In genomic region chr9:131274674-131275331, GRCh38 we compare ENCODE assay signal across 8 cellular contexts.
DNase-seq lines count a peak whose midpoint lies in the region; ATAC-seq lines count a peak whose summit lies in the region.

No MANE protein-coding gene starts in this region.

- in situ Hi-C loops in HAP-1 (cut with MboI; ENCODE audit: low sequenced_read_pairs): no loop called here

- ATAC-seq in HG03520 (IDR thresholded peaks at IDR 0.05; ENCODE audit: unreplicated experiment): no peak
- no peak for ATAC-seq in HG03571 (IDR thresholded peaks at IDR 0.05; ENCODE audit: unreplicated experiment)

- peaks cover 0 to 37% (median 0%) of the 10 kb centered on the region in 11 experiments; a peak in 6 of 22 replicates for H3K36me3 ChIP-seq in BLaER1 treated with 17β-estradiol and CSF1 and Interleukin-3, amounts not matched to agents 10 nM and 100 nM
- H3K36me3 ChIP-seq in HAP-1 (replicated peaks) (peaks cover 6% of the 10 kb centered on the region), mucosa of stomach (ENCODE audit: control insufficient read depth, insufficient read depth, low read length) (no peaks in the 10 kb centered on the region)

- H3K9ac ChIP-seq in BLaER1 treated with 17β-estradiol and CSF1 and Interleukin-3, amounts not matched to agents 10 nM and 100 nM: peak overlapping the region; percentile 75 to 90 (median 82)
- peak overlapping the region; percentile 53 for H3K9ac ChIP-seq in mucosa of stomach (ENCODE audit: low read length)

- peak overlapping the region; percentile 73 to 86 (median 78) for H3K27ac ChIP-seq in BLaER1 treated with 17β-estradiol and CSF1 and Interleukin-3, amounts not matched to agents 10 nM and 100 nM
- peak overlapping the region; percentile 31 for H3K27ac ChIP-seq in angular gyrus (ENCODE audit: low read depth, low read length)

- H3K27me3 ChIP-seq in BLaER1 treated with 17β-estradiol and CSF1 and Interleukin-3, amounts not matched to agents 10 nM and 100 nM: peaks cover 0 to 71% (median 60%) of the 10 kb centered on the region in 11 experiments; a peak in 20 of 22 replicates
- H3K27me3 ChIP-seq in HAP-1 (ENCODE audit: low read depth) (no peaks in the 10 kb centered on the region), mucosa of stomach (ENCODE audit: control insufficient read depth, insufficient read depth, low read length) (peaks cover 25% of the 10 kb centered on the region)

- peaks cover 0 to 14% (median 0%) of the 10 kb centered on the region in 11 experiments; a peak in 5 of 22 replicates for H4K20me1 ChIP-seq in BLaER1 treated with 17β-estradiol and CSF1 and Interleukin-3, amounts not matched to agents 10 nM and 100 nM

- peak; percentile 20 to 56 for DNase-seq in HAP-1 (ENCODE audit: low spot score in 2 of 2)
- DNase-seq in SHP77 (lab: John Stamatoyannopoulos, UW): no peak
- DNase-seq in NCI-H2196 (lab: John Stamatoyannopoulos, UW; ENCODE audit: unreplicated experiment): no peak

- H3K4me2 ChIP-seq in BLaER1 treated with 17β-estradiol and CSF1 and Interleukin-3, amounts not matched to agents 10 nM and 100 nM: peak overlapping the region; percentile 89 to 100 (median 98)

- peak overlapping the region; percentile 65 to 86 (median 76) for H3K4me3 ChIP-seq in BLaER1 treated with 17β-estradiol and CSF1 and Interleukin-3, amounts not matched to agents 10 nM and 100 nM
- H3K4me3 ChIP-seq in HAP-1: peak overlapping the region; percentile 54
- H3K4me3 ChIP-seq in mucosa of stomach (ENCODE audit: low read length): no peak overlapping the region

- H3K4me1 ChIP-seq in BLaER1 treated with 17β-estradiol and CSF1 and Interleukin-3, amounts not matched to agents 10 nM and 100 nM: peaks cover 60 to 88% (median 84%) of the 10 kb centered on the region in 10 experiments
- H3K4me1 ChIP-seq in HAP-1 (peaks cover 31% of the 10 kb centered on the region), mucosa of stomach (ENCODE audit: control insufficient read depth, insufficient read depth, low read length) (peaks cover 10% of the 10 kb centered on the region)

- no peaks in the 10 kb centered on the region for H3K9me3 ChIP-seq in BLaER1 treated with 17β-estradiol and CSF1 and Interleukin-3, amounts not matched to agents 10 nM and 100 nM (replicated peaks in 1 of 11)
- H3K9me3 ChIP-seq in HAP-1 (no peaks in the 10 kb centered on the region), mucosa of stomach (ENCODE audit: control insufficient read depth, low read length) (no peaks in the 10 kb centered on the region)

Comparison
In these comparisons a context has a peak if more than half of its experiments do, and no peak if none do; other contexts are left out.
1. DNase-seq: peak in HAP-1 (2 of 2); none in SHP77 (0 of 2) and NCI-H2196 (single experiment).